1 cellular context compared by ENCODE assay signal in genomic region chr5:95962475-95962773, GRCh38.
TF ChIP-seq lines count a peak whose summit lies in the region.

No MANE protein-coding gene starts in this region.

TF ChIP-seq in K562, 482 proteins besides CTCF, POLR2A, EP300 and RAD21 (continued from another document and continues in another):
- TF ChIP-seq, protein P1, sequence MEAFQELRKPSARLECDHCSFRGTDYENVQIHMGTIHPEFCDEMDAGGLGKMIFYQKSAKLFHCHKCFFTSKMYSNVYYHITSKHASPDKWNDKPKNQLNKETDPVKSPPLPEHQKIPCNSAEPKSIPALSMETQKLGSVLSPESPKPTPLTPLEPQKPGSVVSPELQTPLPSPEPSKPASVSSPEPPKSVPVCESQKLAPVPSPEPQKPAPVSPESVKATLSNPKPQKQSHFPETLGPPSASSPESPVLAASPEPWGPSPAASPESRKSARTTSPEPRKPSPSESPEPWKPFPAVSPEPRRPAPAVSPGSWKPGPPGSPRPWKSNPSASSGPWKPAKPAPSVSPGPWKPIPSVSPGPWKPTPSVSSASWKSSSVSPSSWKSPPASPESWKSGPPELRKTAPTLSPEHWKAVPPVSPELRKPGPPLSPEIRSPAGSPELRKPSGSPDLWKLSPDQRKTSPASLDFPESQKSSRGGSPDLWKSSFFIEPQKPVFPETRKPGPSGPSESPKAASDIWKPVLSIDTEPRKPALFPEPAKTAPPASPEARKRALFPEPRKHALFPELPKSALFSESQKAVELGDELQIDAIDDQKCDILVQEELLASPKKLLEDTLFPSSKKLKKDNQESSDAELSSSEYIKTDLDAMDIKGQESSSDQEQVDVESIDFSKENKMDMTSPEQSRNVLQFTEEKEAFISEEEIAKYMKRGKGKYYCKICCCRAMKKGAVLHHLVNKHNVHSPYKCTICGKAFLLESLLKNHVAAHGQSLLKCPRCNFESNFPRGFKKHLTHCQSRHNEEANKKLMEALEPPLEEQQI (IDR thresholded peaks at IDR 0.05) = 0 out of 2 replicates have a peak, but pooled peaks have one; percentile 20
- TF ChIP-seq, protein P2, sequence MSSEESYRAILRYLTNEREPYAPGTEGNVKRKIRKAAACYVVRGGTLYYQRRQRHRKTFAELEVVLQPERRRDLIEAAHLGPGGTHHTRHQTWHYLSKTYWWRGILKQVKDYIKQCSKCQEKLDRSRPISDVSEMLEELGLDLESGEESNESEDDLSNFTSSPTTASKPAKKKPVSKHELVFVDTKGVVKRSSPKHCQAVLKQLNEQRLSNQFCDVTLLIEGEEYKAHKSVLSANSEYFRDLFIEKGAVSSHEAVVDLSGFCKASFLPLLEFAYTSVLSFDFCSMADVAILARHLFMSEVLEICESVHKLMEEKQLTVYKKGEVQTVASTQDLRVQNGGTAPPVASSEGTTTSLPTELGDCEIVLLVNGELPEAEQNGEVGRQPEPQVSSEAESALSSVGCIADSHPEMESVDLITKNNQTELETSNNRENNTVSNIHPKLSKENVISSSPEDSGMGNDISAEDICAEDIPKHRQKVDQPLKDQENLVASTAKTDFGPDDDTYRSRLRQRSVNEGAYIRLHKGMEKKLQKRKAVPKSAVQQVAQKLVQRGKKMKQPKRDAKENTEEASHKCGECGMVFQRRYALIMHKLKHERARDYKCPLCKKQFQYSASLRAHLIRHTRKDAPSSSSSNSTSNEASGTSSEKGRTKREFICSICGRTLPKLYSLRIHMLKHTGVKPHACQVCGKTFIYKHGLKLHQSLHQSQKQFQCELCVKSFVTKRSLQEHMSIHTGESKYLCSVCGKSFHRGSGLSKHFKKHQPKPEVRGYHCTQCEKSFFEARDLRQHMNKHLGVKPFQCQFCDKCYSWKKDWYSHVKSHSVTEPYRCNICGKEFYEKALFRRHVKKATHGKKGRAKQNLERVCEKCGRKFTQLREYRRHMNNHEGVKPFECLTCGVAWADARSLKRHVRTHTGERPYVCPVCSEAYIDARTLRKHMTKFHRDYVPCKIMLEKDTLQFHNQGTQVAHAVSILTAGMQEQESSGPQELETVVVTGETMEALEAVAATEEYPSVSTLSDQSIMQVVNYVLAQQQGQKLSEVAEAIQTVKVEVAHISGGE (CRISPR knock-in tag; IDR thresholded peaks at IDR 0.05) = 0 out of 6 replicates have a peak, but pooled peaks of 1 of the 3 experiments have one; percentile 26
- TF ChIP-seq TRIM24 (IDR thresholded peaks at IDR 0.05) = 0 out of 4 replicates have a peak, but pooled peaks of 1 of the 2 experiments have one; percentile 13
- no peak for TF ChIP-seq BHLHE40 (IDR thresholded peaks at IDR 0.05; ENCODE audit: low read length)
- TF ChIP-seq KAT7 (CRISPR knock-in tag; IDR thresholded peaks at IDR 0.05; ENCODE audit: borderline replicate concordance) = no peak
- 0 out of 2 replicates have a peak, but pooled peaks have one; percentile 4 for TF ChIP-seq SMARCE1 (IDR thresholded peaks at IDR 0.05)
- TF ChIP-seq TRIM28 (IDR thresholded peaks at IDR 0.05) = peak; percentile 11; the same call in 1 of the 2 replicates
- TF ChIP-seq, protein P3, sequence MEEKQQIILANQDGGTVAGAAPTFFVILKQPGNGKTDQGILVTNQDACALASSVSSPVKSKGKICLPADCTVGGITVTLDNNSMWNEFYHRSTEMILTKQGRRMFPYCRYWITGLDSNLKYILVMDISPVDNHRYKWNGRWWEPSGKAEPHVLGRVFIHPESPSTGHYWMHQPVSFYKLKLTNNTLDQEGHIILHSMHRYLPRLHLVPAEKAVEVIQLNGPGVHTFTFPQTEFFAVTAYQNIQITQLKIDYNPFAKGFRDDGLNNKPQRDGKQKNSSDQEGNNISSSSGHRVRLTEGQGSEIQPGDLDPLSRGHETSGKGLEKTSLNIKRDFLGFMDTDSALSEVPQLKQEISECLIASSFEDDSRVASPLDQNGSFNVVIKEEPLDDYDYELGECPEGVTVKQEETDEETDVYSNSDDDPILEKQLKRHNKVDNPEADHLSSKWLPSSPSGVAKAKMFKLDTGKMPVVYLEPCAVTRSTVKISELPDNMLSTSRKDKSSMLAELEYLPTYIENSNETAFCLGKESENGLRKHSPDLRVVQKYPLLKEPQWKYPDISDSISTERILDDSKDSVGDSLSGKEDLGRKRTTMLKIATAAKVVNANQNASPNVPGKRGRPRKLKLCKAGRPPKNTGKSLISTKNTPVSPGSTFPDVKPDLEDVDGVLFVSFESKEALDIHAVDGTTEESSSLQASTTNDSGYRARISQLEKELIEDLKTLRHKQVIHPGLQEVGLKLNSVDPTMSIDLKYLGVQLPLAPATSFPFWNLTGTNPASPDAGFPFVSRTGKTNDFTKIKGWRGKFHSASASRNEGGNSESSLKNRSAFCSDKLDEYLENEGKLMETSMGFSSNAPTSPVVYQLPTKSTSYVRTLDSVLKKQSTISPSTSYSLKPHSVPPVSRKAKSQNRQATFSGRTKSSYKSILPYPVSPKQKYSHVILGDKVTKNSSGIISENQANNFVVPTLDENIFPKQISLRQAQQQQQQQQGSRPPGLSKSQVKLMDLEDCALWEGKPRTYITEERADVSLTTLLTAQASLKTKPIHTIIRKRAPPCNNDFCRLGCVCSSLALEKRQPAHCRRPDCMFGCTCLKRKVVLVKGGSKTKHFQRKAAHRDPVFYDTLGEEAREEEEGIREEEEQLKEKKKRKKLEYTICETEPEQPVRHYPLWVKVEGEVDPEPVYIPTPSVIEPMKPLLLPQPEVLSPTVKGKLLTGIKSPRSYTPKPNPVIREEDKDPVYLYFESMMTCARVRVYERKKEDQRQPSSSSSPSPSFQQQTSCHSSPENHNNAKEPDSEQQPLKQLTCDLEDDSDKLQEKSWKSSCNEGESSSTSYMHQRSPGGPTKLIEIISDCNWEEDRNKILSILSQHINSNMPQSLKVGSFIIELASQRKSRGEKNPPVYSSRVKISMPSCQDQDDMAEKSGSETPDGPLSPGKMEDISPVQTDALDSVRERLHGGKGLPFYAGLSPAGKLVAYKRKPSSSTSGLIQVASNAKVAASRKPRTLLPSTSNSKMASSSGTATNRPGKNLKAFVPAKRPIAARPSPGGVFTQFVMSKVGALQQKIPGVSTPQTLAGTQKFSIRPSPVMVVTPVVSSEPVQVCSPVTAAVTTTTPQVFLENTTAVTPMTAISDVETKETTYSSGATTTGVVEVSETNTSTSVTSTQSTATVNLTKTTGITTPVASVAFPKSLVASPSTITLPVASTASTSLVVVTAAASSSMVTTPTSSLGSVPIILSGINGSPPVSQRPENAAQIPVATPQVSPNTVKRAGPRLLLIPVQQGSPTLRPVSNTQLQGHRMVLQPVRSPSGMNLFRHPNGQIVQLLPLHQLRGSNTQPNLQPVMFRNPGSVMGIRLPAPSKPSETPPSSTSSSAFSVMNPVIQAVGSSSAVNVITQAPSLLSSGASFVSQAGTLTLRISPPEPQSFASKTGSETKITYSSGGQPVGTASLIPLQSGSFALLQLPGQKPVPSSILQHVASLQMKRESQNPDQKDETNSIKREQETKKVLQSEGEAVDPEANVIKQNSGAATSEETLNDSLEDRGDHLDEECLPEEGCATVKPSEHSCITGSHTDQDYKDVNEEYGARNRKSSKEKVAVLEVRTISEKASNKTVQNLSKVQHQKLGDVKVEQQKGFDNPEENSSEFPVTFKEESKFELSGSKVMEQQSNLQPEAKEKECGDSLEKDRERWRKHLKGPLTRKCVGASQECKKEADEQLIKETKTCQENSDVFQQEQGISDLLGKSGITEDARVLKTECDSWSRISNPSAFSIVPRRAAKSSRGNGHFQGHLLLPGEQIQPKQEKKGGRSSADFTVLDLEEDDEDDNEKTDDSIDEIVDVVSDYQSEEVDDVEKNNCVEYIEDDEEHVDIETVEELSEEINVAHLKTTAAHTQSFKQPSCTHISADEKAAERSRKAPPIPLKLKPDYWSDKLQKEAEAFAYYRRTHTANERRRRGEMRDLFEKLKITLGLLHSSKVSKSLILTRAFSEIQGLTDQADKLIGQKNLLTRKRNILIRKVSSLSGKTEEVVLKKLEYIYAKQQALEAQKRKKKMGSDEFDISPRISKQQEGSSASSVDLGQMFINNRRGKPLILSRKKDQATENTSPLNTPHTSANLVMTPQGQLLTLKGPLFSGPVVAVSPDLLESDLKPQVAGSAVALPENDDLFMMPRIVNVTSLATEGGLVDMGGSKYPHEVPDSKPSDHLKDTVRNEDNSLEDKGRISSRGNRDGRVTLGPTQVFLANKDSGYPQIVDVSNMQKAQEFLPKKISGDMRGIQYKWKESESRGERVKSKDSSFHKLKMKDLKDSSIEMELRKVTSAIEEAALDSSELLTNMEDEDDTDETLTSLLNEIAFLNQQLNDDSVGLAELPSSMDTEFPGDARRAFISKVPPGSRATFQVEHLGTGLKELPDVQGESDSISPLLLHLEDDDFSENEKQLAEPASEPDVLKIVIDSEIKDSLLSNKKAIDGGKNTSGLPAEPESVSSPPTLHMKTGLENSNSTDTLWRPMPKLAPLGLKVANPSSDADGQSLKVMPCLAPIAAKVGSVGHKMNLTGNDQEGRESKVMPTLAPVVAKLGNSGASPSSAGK (IDR thresholded peaks at IDR 0.05) = peak; percentile 33; the same call in 1 of the 2 replicates
- TF ChIP-seq, protein P4, sequence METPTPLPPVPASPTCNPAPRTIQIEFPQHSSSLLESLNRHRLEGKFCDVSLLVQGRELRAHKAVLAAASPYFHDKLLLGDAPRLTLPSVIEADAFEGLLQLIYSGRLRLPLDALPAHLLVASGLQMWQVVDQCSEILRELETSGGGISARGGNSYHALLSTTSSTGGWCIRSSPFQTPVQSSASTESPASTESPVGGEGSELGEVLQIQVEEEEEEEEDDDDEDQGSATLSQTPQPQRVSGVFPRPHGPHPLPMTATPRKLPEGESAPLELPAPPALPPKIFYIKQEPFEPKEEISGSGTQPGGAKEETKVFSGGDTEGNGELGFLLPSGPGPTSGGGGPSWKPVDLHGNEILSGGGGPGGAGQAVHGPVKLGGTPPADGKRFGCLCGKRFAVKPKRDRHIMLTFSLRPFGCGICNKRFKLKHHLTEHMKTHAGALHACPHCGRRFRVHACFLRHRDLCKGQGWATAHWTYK (CRISPR knock-in tag; IDR thresholded peaks at IDR 0.05) = no peak
- TF ChIP-seq YBX1 (IDR thresholded peaks at IDR 0.05) = no peak
- 0 out of 2 replicates have a peak, but pooled peaks have one; percentile 23 for TF ChIP-seq SMARCA5 (IDR thresholded peaks at IDR 0.05)
- TF ChIP-seq THRAP3 (IDR thresholded peaks at IDR 0.05; ENCODE audit: borderline replicate concordance) = peak; percentile 76; the same call in 1 of the 2 replicates
- TF ChIP-seq HNRNPH1 (optimal IDR thresholded peaks at IDR 0.05; ENCODE audit: low read depth, low read length) = no peak
- TF ChIP-seq, protein P5, sequence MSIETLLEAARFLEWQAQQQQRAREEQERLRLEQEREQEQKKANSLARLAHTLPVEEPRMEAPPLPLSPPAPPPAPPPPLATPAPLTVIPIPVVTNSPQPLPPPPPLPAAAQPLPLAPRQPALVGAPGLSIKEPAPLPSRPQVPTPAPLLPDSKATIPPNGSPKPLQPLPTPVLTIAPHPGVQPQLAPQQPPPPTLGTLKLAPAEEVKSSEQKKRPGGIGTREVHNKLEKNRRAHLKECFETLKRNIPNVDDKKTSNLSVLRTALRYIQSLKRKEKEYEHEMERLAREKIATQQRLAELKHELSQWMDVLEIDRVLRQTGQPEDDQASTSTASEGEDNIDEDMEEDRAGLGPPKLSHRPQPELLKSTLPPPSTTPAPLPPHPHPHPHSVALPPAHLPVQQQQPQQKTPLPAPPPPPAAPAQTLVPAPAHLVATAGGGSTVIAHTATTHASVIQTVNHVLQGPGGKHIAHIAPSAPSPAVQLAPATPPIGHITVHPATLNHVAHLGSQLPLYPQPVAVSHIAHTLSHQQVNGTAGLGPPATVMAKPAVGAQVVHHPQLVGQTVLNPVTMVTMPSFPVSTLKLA (conservative IDR thresholded peaks at IDR 0.05) = peak; percentile 5 to 12; a peak in 1 of 4 replicates
- TF ChIP-seq HLTF (IDR thresholded peaks at IDR 0.05) = peak; percentile 6; the same call in 1 of the 2 replicates
- TF ChIP-seq SUPT5H (IDR thresholded peaks at IDR 0.05) = 0 out of 2 replicates have a peak, but pooled peaks have one; percentile 14
- TF ChIP-seq, protein P6, sequence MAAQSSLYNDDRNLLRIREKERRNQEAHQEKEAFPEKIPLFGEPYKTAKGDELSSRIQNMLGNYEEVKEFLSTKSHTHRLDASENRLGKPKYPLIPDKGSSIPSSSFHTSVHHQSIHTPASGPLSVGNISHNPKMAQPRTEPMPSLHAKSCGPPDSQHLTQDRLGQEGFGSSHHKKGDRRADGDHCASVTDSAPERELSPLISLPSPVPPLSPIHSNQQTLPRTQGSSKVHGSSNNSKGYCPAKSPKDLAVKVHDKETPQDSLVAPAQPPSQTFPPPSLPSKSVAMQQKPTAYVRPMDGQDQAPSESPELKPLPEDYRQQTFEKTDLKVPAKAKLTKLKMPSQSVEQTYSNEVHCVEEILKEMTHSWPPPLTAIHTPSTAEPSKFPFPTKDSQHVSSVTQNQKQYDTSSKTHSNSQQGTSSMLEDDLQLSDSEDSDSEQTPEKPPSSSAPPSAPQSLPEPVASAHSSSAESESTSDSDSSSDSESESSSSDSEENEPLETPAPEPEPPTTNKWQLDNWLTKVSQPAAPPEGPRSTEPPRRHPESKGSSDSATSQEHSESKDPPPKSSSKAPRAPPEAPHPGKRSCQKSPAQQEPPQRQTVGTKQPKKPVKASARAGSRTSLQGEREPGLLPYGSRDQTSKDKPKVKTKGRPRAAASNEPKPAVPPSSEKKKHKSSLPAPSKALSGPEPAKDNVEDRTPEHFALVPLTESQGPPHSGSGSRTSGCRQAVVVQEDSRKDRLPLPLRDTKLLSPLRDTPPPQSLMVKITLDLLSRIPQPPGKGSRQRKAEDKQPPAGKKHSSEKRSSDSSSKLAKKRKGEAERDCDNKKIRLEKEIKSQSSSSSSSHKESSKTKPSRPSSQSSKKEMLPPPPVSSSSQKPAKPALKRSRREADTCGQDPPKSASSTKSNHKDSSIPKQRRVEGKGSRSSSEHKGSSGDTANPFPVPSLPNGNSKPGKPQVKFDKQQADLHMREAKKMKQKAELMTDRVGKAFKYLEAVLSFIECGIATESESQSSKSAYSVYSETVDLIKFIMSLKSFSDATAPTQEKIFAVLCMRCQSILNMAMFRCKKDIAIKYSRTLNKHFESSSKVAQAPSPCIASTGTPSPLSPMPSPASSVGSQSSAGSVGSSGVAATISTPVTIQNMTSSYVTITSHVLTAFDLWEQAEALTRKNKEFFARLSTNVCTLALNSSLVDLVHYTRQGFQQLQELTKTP (IDR thresholded peaks at IDR 0.05; ENCODE audit: low read depth in 1 of 2, partially characterized antibody in 2 of 2) = peak in 1 of 2 experiments; percentile 58
- no peak for TF ChIP-seq KDM2B (CRISPR knock-in tag; IDR thresholded peaks at IDR 0.05)
- no peak for TF ChIP-seq RBM34 (IDR thresholded peaks at IDR 0.05; ENCODE audit: borderline replicate concordance, insufficient read depth, low read length)
